In the genomic region with DNA sequence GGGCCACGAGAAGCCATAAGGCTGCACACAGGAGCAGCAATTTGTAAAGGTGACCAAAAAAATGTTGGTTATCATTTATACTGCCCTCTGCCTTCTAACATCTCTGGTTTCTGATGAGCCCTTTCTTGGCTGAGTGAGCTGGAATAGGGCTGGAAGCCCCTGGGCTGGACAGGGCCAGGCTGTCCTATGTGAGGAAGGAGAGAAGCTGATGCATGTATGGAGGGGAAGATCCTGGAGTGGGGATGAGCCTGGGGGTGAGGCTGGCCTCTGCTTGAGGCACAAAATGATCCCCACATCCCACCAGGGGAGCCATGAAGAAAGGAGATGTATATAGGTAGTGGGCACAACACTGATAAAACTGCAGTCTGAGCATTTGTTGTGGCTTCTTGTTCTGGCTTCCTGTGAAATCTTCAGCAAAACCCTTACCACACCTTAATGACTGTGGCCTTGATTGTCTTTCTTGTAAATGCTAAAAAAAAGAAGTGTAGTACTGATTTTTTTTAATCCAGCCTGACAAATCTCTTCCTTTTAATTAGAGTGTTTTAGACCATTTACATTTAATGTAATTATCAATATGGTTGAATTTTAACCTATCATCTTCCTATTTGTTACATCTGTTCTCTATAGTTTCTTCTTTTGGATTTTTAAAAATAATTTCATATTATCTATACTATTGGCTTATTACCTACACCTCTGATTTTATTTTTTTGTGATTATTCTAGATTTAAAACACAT, we compare ENCODE assay signal across 16 cellular contexts.
"Had no signal": no experiment of that assay in that cellular context is flagged by ENCODE, and none has a peak within 500 bp of the region (broad histone marks: within the 10 kb centered on the region; RNA-seq: fewer than 3 reads in every experiment).

No MANE protein-coding gene starts in this region.

- H3K27ac ChIP-seq: breast epithelium, gastrocnemius medialis, left lung, transverse colon, vagina had no signal

- H3K27me3 ChIP-seq: breast epithelium, gastrocnemius medialis, vagina had no signal

- H3K4me3 ChIP-seq: breast epithelium, gastrocnemius medialis, left lung, transverse colon, vagina had no signal

- DNase-seq: activated CD4-positive, alpha-beta T cell treated with anti-CD3 and anti-CD28 coated beads, Interleukin-2, amount 10 ng/mL, durations not matched to agents 24 days and 14 days; activated CD4-positive, CD25-positive, alpha-beta regulatory T cell; activated effector memory CD4-positive, alpha-beta T cell treated with Interleukin-2 at 50 U/mL for 16 hours; activated naive CD4-positive, alpha-beta T cell treated with anti-CD3 and anti-CD28 coated beads, Interleukin-2, amount 10 ng/mL, durations not matched to agents 7 days and 5 days; activated T-cell treated with anti-CD3 and anti-CD28 coated beads, Interleukin-2, amount 50 U/mL, for 24 hours; cortex of kidney; gastrocnemius medialis; left lung; retina; stimulated activated naive CD8-positive, alpha-beta T cell treated with anti-CD3 and anti-CD28 coated beads, Interleukin-15, Interleukin-2, amounts not matched to agents 100 U/mL and 50 U/mL, for 24 hours; transverse colon had no signal

- H3K4me1 ChIP-seq: transverse colon had no signal

- ATAC-seq: gastrocnemius medialis; left lung; stimulated activated naive CD8-positive, alpha-beta T cell treated with anti-CD3 and anti-CD28 coated beads, Interleukin-15, Interleukin-2, amounts not matched to agents 100 U/mL and 50 U/mL, for 24 hours had no signal

- H3K27ac Mint-ChIP-seq: activated CD4-positive, alpha-beta T cell treated with anti-CD3 and anti-CD28 coated beads, Interleukin-2, amount 10 ng/mL, durations not matched to agents 24 days and 14 days; activated naive CD4-positive, alpha-beta T cell treated with anti-CD3 and anti-CD28 coated beads, Interleukin-2, amount 10 ng/mL, durations not matched to agents 7 days and 5 days; activated T-cell treated with anti-CD3 and anti-CD28 coated beads, Interleukin-2, amount 50 U/mL, for 24 hours; mesothelial cell of epicardium; nephron; T-helper 2 cell treated with Interferon-gamma antibody and Interleukin-4, amounts not matched to agents 5 μg/mL and 100 μg/mL, for 36 hours had no signal

- H3K4me3 Mint-ChIP-seq: activated CD4-positive, alpha-beta T cell treated with anti-CD3 and anti-CD28 coated beads, Interleukin-2, amount 10 ng/mL, durations not matched to agents 24 days and 14 days; activated naive CD4-positive, alpha-beta T cell treated with anti-CD3 and anti-CD28 coated beads, Interleukin-2, amount 10 ng/mL, durations not matched to agents 7 days and 5 days; activated T-cell treated with anti-CD3 and anti-CD28 coated beads, Interleukin-2, amount 50 U/mL, for 24 hours; mesothelial cell of epicardium; nephron; T-helper 2 cell treated with Interferon-gamma antibody and Interleukin-4, amounts not matched to agents 5 μg/mL and 100 μg/mL, for 36 hours had no signal

- H3K36me3 ChIP-seq: breast epithelium, transverse colon had no signal
